1 cellular context compared by ENCODE assay signal in the genomic region with DNA sequence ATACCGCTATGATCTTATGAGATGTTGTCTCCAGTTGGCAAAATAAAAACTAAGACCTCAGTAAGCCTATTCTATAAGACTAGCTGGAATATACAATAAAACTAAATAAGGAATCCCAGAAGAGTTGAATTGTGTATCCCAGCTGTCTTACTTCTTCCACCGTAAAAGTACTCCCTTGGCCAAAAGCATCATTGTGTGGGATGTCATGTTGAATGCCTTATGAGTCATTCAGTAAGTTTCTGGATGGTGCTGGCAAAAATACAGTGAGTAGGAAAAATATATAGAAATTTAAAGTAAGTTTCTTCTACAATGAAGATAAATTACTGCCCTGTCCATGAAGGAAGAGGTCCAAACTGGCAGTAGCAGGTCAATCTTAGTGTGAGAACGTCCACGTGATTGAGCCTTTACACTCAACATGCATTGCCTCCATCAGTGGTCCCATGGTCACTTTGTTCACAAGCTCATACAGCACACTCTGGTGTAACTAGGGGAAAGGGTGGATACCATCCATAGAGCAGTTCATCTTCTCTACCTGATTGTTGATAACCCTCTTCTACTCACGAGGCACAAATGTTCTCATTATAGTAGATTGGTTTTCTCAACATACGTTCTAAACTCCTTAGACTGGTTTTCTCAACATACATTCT.
TF ChIP-seq lines count a peak whose summit lies in the region.

No MANE protein-coding gene starts in this region.

TF ChIP-seq in GM23338, 12 proteins besides CTCF, POLR2A, EP300 and RAD21 (continued from another document):
- TF ChIP-seq, protein P1, sequence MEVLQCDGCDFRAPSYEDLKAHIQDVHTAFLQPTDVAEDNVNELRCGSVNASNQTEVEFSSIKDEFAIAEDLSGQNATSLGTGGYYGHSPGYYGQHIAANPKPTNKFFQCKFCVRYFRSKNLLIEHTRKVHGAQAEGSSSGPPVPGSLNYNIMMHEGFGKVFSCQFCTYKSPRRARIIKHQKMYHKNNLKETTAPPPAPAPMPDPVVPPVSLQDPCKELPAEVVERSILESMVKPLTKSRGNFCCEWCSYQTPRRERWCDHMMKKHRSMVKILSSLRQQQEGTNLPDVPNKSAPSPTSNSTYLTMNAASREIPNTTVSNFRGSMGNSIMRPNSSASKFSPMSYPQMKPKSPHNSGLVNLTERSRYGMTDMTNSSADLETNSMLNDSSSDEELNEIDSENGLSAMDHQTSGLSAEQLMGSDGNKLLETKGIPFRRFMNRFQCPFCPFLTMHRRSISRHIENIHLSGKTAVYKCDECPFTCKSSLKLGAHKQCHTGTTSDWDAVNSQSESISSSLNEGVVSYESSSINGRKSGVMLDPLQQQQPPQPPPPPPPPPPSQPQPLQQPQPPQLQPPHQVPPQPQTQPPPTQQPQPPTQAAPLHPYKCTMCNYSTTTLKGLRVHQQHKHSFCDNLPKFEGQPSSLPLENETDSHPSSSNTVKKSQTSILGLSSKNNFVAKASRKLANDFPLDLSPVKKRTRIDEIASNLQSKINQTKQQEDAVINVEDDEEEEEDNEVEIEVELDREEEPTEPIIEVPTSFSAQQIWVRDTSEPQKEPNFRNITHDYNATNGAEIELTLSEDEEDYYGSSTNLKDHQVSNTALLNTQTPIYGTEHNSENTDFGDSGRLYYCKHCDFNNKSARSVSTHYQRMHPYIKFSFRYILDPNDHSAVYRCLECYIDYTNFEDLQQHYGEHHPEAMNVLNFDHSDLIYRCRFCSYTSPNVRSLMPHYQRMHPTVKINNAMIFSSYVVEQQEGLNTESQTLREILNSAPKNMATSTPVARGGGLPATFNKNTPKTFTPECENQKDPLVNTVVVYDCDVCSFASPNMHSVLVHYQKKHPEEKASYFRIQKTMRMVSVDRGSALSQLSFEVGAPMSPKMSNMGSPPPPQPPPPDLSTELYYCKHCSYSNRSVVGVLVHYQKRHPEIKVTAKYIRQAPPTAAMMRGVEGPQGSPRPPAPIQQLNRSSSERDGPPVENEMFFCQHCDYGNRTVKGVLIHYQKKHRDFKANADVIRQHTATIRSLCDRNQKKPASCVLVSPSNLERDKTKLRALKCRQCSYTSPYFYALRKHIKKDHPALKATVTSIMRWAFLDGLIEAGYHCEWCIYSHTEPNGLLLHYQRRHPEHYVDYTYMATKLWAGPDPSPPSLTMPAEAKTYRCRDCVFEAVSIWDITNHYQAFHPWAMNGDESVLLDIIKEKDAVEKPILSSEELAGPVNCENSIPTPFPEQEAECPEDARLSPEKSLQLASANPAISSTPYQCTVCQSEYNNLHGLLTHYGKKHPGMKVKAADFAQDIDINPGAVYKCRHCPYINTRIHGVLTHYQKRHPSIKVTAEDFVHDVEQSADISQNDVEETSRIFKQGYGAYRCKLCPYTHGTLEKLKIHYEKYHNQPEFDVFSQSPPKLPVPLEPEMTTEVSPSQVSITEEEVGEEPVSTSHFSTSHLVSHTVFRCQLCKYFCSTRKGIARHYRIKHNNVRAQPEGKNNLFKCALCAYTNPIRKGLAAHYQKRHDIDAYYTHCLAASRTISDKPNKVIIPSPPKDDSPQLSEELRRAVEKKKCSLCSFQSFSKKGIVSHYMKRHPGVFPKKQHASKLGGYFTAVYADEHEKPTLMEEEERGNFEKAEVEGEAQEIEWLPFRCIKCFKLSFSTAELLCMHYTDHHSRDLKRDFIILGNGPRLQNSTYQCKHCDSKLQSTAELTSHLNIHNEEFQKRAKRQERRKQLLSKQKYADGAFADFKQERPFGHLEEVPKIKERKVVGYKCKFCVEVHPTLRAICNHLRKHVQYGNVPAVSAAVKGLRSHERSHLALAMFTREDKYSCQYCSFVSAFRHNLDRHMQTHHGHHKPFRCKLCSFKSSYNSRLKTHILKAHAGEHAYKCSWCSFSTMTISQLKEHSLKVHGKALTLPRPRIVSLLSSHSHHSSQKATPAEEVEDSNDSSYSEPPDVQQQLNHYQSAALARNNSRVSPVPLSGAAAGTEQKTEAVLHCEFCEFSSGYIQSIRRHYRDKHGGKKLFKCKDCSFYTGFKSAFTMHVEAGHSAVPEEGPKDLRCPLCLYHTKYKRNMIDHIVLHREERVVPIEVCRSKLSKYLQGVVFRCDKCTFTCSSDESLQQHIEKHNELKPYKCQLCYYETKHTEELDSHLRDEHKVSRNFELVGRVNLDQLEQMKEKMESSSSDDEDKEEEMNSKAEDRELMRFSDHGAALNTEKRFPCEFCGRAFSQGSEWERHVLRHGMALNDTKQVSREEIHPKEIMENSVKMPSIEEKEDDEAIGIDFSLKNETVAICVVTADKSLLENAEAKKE (CRISPR knock-in tag; IDR thresholded peaks at IDR 0.05): no peak
- TF ChIP-seq ZNF114 (CRISPR knock-in tag; IDR thresholded peaks at IDR 0.05): no peak
- TF ChIP-seq, protein P2, sequence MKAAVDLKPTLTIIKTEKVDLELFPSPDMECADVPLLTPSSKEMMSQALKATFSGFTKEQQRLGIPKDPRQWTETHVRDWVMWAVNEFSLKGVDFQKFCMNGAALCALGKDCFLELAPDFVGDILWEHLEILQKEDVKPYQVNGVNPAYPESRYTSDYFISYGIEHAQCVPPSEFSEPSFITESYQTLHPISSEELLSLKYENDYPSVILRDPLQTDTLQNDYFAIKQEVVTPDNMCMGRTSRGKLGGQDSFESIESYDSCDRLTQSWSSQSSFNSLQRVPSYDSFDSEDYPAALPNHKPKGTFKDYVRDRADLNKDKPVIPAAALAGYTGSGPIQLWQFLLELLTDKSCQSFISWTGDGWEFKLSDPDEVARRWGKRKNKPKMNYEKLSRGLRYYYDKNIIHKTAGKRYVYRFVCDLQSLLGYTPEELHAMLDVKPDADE (IDR thresholded peaks at IDR 0.05): no peak
- no peak for TF ChIP-seq NANOG (IDR thresholded peaks at IDR 0.05; ENCODE audit: borderline replicate concordance)
